In genomic region chr3:155702745-155703581, GRCh38 we compare ENCODE assay signal across 1 cellular context.
TF ChIP-seq lines count a peak whose summit lies in the region.

No MANE protein-coding gene starts in this region.

TF ChIP-seq in HEK293, 187 proteins besides CTCF, POLR2A, EP300 and RAD21 (continued from another document):
- TF ChIP-seq ZNF664 (tag by site-specific recombination; IDR thresholded peaks at IDR 0.05), result no peak
- no peak for TF ChIP-seq ZNF548 (tag by site-specific recombination; IDR thresholded peaks at IDR 0.05)
